Comparison of ENCODE assay signal across 15 cellular contexts in the genomic region with DNA sequence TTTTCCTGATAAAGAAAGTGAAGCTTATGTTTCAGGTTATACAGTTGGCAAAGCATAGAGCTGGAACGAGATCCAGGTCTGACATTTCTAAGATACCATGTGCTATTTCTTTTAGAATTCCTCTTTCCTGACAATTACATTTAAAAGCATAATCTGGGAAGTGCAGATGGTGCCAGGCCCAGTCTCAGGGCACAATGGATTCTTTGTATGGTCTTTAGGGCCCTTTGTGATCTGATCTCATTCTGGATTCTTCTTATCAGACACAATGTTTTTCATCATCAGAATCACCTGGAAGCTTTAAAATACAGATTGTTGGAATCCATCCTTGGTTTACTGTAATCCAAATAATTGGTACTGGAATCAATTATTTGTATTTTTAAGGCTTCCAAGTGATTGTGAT. TPM values are rescaled to one million over a fixed set of nuclear protein-coding genes. Genes with fewer than 3 reads are reported as not detected.
A peak's percentile ranks its signal among the peaks of the same experiment; 100 is the strongest.
DNase-seq lines count a peak whose midpoint lies in the region; ATAC-seq, FAIRE-seq and TF ChIP-seq lines count a peak whose summit lies in the region.
"Had no signal": no experiment of that assay in that cellular context is flagged by ENCODE, and none has a peak within 500 bp of the region (broad histone marks: within the 10 kb centered on the region; RNA-seq: fewer than 3 reads in every experiment).

No MANE protein-coding gene starts in this region.

- no peak overlapping the region for H3K4me3 Mint-ChIP-seq in endodermal cell
- H3K4me3 Mint-ChIP-seq in activated CD4-positive, alpha-beta memory T cell treated with anti-CD3 and anti-CD28 coated beads, Interleukin-2, amount 10 ng/mL, durations not matched to agents 7 days and 5 days, result no peak overlapping the region
- H3K4me3 Mint-ChIP-seq: CD4-positive, CD25-positive, alpha-beta regulatory T cell had no signal

- H3K9me3 Mint-ChIP-seq in endodermal cell, result no peaks in the 10 kb centered on the region
- H3K9me3 Mint-ChIP-seq in activated CD4-positive, alpha-beta memory T cell treated with anti-CD3 and anti-CD28 coated beads, Interleukin-2, amount 10 ng/mL, durations not matched to agents 7 days and 5 days, result no peaks in the 10 kb centered on the region

- no peaks in the 10 kb centered on the region for H3K36me3 ChIP-seq in endodermal cell (ENCODE audit: control insufficient read depth, insufficient read depth, low read length)
- H3K36me3 ChIP-seq: BLaER1 treated with 17β-estradiol and CSF1 and Interleukin-3, amounts not matched to agents 10 nM and 100 nM had no signal

- intact Hi-C loops in Right ventricle myocardium superior (cut with DNase I), result no loop called here

- POLR2A ChIA-PET in A549 (lab: Yijun Ruan, JAX), result no interaction called here
- POLR2A ChIA-PET in activated CD4-positive, alpha-beta memory T cell treated with anti-CD3 and anti-CD28 coated beads, Interleukin-2, amount 10 ng/mL, durations not matched to agents 7 days and 5 days (lab: Charles Lee), result interaction anchor here (0.6 kb wide), 1 partner anchor 93 kb away, joined by 3 read pairs; no protein-coding TSS in a partner anchor

- no peak overlapping the region for H3K27ac ChIP-seq in A549
- H3K27ac ChIP-seq in angular gyrus (ENCODE audit: low read depth, low read length), result peak overlapping the region; percentile 17
- no peak overlapping the region for H3K27ac ChIP-seq in endodermal cell (ENCODE audit: low read depth, low read length)
- H3K27ac ChIP-seq: BLaER1 treated with 17β-estradiol and CSF1 and Interleukin-3, amounts not matched to agents 10 nM and 100 nM; GM23248 had no signal

- TF ChIP-seq CTCF in A549 (IDR thresholded peaks at IDR 0.05), result no peak
- no peak for TF ChIP-seq CTCF in endodermal cell (conservative IDR thresholded peaks at IDR 0.05)

- H3K36me3 Mint-ChIP-seq in endodermal cell (ENCODE audit: low read depth), result no peaks in the 10 kb centered on the region
- H3K36me3 Mint-ChIP-seq in activated CD4-positive, alpha-beta memory T cell treated with anti-CD3 and anti-CD28 coated beads, Interleukin-2, amount 10 ng/mL, durations not matched to agents 7 days and 5 days (ENCODE audit: low read depth), result no peaks in the 10 kb centered on the region

- no peak for TF ChIP-seq RAD21 in A549 (conservative IDR thresholded peaks at IDR 0.05 in 1 of 2, IDR thresholded peaks at IDR 0.05 in 1 of 2)

- no peak overlapping the region for H3K27ac Mint-ChIP-seq in endodermal cell
- H3K27ac Mint-ChIP-seq in activated CD4-positive, alpha-beta memory T cell treated with anti-CD3 and anti-CD28 coated beads, Interleukin-2, amount 10 ng/mL, durations not matched to agents 7 days and 5 days, result no peak overlapping the region

- CTCF ChIA-PET in A549 (lab: Yijun Ruan, JAX), result interaction anchor here (1.1 to 4.2 kb wide), 11 partner anchors 9 to 316 kb away, joined by 3 to 18 read pairs (median 4); a partner anchor contains a TSS
- CTCF ChIA-PET in activated CD4-positive, alpha-beta memory T cell treated with anti-CD3 and anti-CD28 coated beads, Interleukin-2, amount 10 ng/mL, durations not matched to agents 7 days and 5 days (lab: Charles Lee), result no interaction called here

- peaks cover 3% of the 10 kb centered on the region for H3K27me3 Mint-ChIP-seq in endodermal cell (ENCODE audit: insufficient read depth)
- peaks cover 55% of the 10 kb centered on the region for H3K27me3 Mint-ChIP-seq in activated CD4-positive, alpha-beta memory T cell treated with anti-CD3 and anti-CD28 coated beads, Interleukin-2, amount 10 ng/mL, durations not matched to agents 7 days and 5 days

- DNase-seq in A549 (ENCODE audit: low read depth in 1 of 2, low spot score in 1 of 2), result no peak
- DNase-seq in endodermal cell, result peak; percentile 1
- DNase-seq in pons (ENCODE audit: low spot score), result peak; percentile 72
- no peak for DNase-seq in Right ventricle myocardium superior
- DNase-seq in activated CD4-positive, alpha-beta memory T cell treated with anti-CD3 and anti-CD28 coated beads, Interleukin-2, amount 10 ng/mL, durations not matched to agents 7 days and 5 days, result no peak
- no peak for DNase-seq in hippocampal formation (lab: John Stamatoyannopoulos, UW)
- DNase-seq: 8988T; CD4-positive, CD25-positive, alpha-beta regulatory T cell; DMS 273 treated with DMSO at 0.1 percent for 48 hours had no signal

- H3K9me3 ChIP-seq in A549 (0 out of 3 replicates have a peak, but pooled peaks cover 3% of the 10 kb centered on the region), endodermal cell (ENCODE audit: control insufficient read depth, low read length) (no peaks in the 10 kb centered on the region)
- H3K9me3 ChIP-seq: BLaER1 treated with 17β-estradiol and CSF1 and Interleukin-3, amounts not matched to agents 10 nM and 100 nM had no signal

- peak; percentile 91 for FAIRE-seq in A549 (lab: Jason Lieb, UNC)
- FAIRE-seq: GM12878, GM18507, H54 had no signal

- H3K4me3 ChIP-seq in A549 (no peak overlapping the region), endodermal cell (ENCODE audit: low read length) (no peak overlapping the region)
- H3K4me3 ChIP-seq: BLaER1 treated with 17β-estradiol and CSF1 and Interleukin-3, amounts not matched to agents 10 nM and 100 nM; GM12878; GM23248 had no signal

- H3K4me2 ChIP-seq in A549, result no peak overlapping the region
- H3K4me2 ChIP-seq: BLaER1 treated with 17β-estradiol and CSF1 and Interleukin-3, amounts not matched to agents 10 nM and 100 nM had no signal

- TF ChIP-seq POLR2A in A549 (IDR thresholded peaks at IDR 0.05; ENCODE audit: low read length), result no peak

- no peak overlapping the region for H3K9ac ChIP-seq in endodermal cell (ENCODE audit: extremely low read depth, low read length, poor library complexity, severe bottlenecking)
- H3K9ac ChIP-seq: BLaER1 treated with 17β-estradiol and CSF1 and Interleukin-3, amounts not matched to agents 10 nM and 100 nM; GM23248 had no signal

- peaks cover 19% of the 10 kb centered on the region for H3K4me1 Mint-ChIP-seq in endodermal cell
- H3K4me1 Mint-ChIP-seq in activated CD4-positive, alpha-beta memory T cell treated with anti-CD3 and anti-CD28 coated beads, Interleukin-2, amount 10 ng/mL, durations not matched to agents 7 days and 5 days, result no peaks in the 10 kb centered on the region
- H3K4me1 Mint-ChIP-seq: CD4-positive, CD25-positive, alpha-beta regulatory T cell had no signal

- H3K4me1 ChIP-seq in A549, result peaks cover 9% of the 10 kb centered on the region
- H3K4me1 ChIP-seq in endodermal cell (ENCODE audit: control insufficient read depth, insufficient read depth, low read length), result no peaks in the 10 kb centered on the region
- H3K4me1 ChIP-seq: BLaER1 treated with 17β-estradiol and CSF1 and Interleukin-3, amounts not matched to agents 10 nM and 100 nM had no signal

- TF ChIP-seq EP300 in A549 (IDR thresholded peaks at IDR 0.05), result no peak

- no peak for ATAC-seq in A549
- ATAC-seq in Right ventricle myocardium superior (ENCODE audit: poor library complexity), result no peak
- ATAC-seq: GM12878 had no signal

- H3K27me3 ChIP-seq in endodermal cell (ENCODE audit: control insufficient read depth, insufficient read depth, low read length, poor library complexity, severe bottlenecking), result no peaks in the 10 kb centered on the region
- H3K27me3 ChIP-seq: BLaER1 treated with 17β-estradiol and CSF1 and Interleukin-3, amounts not matched to agents 10 nM and 100 nM had no signal

- WGBS in A549 (ENCODE audit: missing lambda C conversion rate), result 67% methylated on average over 1 of the region's 1 CpG
- WGBS in endodermal cell (ENCODE audit: insufficient coverage in 1 of 2, insufficient read length in 1 of 2), 2 experiments, result 88% methylated on average over 1 of the region's 1 CpG; no CpG with 5 or more reads in 1 of the 2 experiments

TF ChIP-seq in A549, 52 proteins besides CTCF, POLR2A, EP300 and RAD21:
- TF ChIP-seq KDM1A (IDR thresholded peaks at IDR 0.05; ENCODE audit: low read depth), result no peak
- no peak for TF ChIP-seq FOSB (CRISPR knock-in tag; IDR thresholded peaks at IDR 0.05)
- no peak for TF ChIP-seq HDAC2 (IDR thresholded peaks at IDR 0.05)
- TF ChIP-seq, protein P1, sequence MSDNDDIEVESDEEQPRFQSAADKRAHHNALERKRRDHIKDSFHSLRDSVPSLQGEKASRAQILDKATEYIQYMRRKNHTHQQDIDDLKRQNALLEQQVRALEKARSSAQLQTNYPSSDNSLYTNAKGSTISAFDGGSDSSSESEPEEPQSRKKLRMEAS (IDR thresholded peaks at IDR 0.05), result no peak
- TF ChIP-seq, protein P2, sequence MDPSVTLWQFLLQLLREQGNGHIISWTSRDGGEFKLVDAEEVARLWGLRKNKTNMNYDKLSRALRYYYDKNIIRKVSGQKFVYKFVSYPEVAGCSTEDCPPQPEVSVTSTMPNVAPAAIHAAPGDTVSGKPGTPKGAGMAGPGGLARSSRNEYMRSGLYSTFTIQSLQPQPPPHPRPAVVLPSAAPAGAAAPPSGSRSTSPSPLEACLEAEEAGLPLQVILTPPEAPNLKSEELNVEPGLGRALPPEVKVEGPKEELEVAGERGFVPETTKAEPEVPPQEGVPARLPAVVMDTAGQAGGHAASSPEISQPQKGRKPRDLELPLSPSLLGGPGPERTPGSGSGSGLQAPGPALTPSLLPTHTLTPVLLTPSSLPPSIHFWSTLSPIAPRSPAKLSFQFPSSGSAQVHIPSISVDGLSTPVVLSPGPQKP (IDR thresholded peaks at IDR 0.05; ENCODE audit: low read depth, low read length), result no peak

RNA-seq across cellular contexts. Expression of a gene that starts 18.6 kb away (rescaled TPM):
- polyA plus RNA-seq in A549 (2011; rRNA removed), result 41.8 TPM in 2 replicates
- 13.2 and 14.5 TPM in 2 replicates for polyA plus RNA-seq in A549 (2012; cell fraction: cytosol; rRNA removed)
- 6.1 and 10.1 TPM in 2 replicates for polyA plus RNA-seq in A549 (2012; cell fraction: nucleus; rRNA removed)
- 19.0 to 21.5 TPM (median 19.6 TPM) in 3 replicates for polyA plus RNA-seq in A549 (2017; fragmentation: RNase III; extraction: RNeasy Plus Mini Kit Qiagen cat#74134 plus additional on column Dnase treatment)
- polyA minus RNA-seq in A549 (2011; rRNA and poly(A)+ RNA removed), result 21.5 and 22.8 TPM in 2 replicates
- total RNA-seq in endodermal cell, result 10 to 100 TPM; 16.3 to 17.2 TPM
- polyA plus RNA-seq in endodermal cell (2013, experiment 1 of 2), result 13.2 TPM
- polyA plus RNA-seq in endodermal cell (2013, experiment 2 of 2), result 13.6 TPM
- 7.6 TPM for total RNA-seq in Right ventricle myocardium superior
- total RNA-seq in activated CD4-positive, alpha-beta memory T cell treated with anti-CD3 and anti-CD28 coated beads, Interleukin-2, amount 10 ng/mL, durations not matched to agents 7 days and 5 days, result 1 to 10 TPM; 3.8 to 4.0 TPM

Comparison
In these comparisons a context has a peak if more than half of its experiments do, and no peak if none do; other contexts are left out.
1. DNase-seq: peak in endodermal cell (single experiment) and pons (single experiment); none in A549 (0 of 2), Right ventricle myocardium superior (single experiment), activated CD4-positive, alpha-beta memory T cell treated with anti-CD3 and anti-CD28 coated beads, Interleukin-2, amount 10 ng/mL, durations not matched to agents 7 days and 5 days (single experiment) and hippocampal formation (0 of 2).